19 cellular contexts compared by ENCODE assay signal in the genomic region with DNA sequence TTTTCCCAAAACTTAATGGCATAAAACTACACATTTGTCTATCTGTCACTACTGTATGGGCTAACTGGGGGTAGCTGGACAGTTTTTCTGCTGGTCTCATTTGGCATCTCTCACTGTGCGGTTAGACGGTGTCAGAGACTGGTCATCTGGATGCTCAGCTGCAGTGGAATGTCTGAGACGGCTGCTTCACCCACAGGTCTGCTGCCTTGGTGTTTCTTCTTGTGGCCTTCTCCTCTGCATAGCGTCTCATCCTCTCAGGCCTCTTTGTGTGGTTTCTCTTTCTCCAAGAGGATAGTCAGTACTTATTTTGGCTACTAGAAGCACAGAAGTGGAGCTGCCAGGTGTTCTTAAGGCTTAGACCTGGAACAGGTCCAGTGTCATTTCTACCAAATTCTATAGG. TPM values are rescaled to one million over a fixed set of nuclear protein-coding genes. Genes with fewer than 3 reads are reported as not detected.
A peak's percentile ranks its signal among the peaks of the same experiment; 100 is the strongest.
DNase-seq lines count a peak whose midpoint lies in the region.
"Had no signal": no experiment of that assay in that cellular context is flagged by ENCODE, and none has a peak within 500 bp of the region (broad histone marks: within the 10 kb centered on the region; RNA-seq: fewer than 3 reads in every experiment).

No MANE protein-coding gene starts in this region.

- DNase-seq in GM04504 (ENCODE audit: low read depth) (peak; percentile 29), adipocyte (ENCODE audit: low read depth) (peak; percentile 57), iris pigment epithelial cell (ENCODE audit: low read depth) (peak; percentile 28), SKM-1 treated with dmso at 0.1 percent for 144 hours (lab: John Stamatoyannopoulos, UW; ENCODE audit: unreplicated experiment) (no peak), NCI-H187 (lab: John Stamatoyannopoulos, UW) (no peak), ureter (ENCODE audit: low spot score) (no peak)
- no peak for DNase-seq in NK-92 treated with Interleukin-12 subunit alpha and Interleukin-12 subunit beta, amount 100 ng/mL, for 24 hours (lab: John Stamatoyannopoulos, UW)
- DNase-seq: activated CD4-positive, alpha-beta T cell treated with anti-CD3 and anti-CD28 coated beads for 36 hours; dermis blood vessel endothelial cell; DMS53; NCI-H1105 treated with DMSO at 0.1 percent for 48 hours; NCI-H2081; NCI-H446; pancreas; PC-3; right lobe of liver; SIG-M5; T-helper 1 cell; uterus had no signal

- no peak overlapping the region for H3K9ac ChIP-seq in adipocyte (ENCODE audit: low read length)

- H3K36me3 ChIP-seq in adipocyte (ENCODE audit: control insufficient read depth, insufficient read depth, low read length, severe bottlenecking), result no peaks in the 10 kb centered on the region
- H3K36me3 ChIP-seq: pancreas, right lobe of liver, uterus had no signal

- H3K4me3 ChIP-seq in adipocyte (ENCODE audit: low read length), result no peak overlapping the region
- H3K4me3 ChIP-seq: pancreas, right lobe of liver, uterus had no signal

- no peaks in the 10 kb centered on the region for H3K27me3 ChIP-seq in adipocyte (replicated peaks; ENCODE audit: control insufficient read depth, insufficient read depth, low read length)
- H3K27me3 ChIP-seq: pancreas, right lobe of liver, uterus had no signal

- peaks cover 4% of the 10 kb centered on the region for H3K9me3 ChIP-seq in adipocyte (ENCODE audit: control insufficient read depth, low read length)
- H3K9me3 ChIP-seq: pancreas, right lobe of liver, uterus had no signal

- H3K4me1 ChIP-seq in adipocyte (ENCODE audit: control insufficient read depth, insufficient read depth, low read length), result no peaks in the 10 kb centered on the region
- H3K4me1 ChIP-seq: pancreas, right lobe of liver, uterus had no signal

RNA-seq across cellular contexts. Expression of gene GOLGA6L9, which starts 35.9 kb away (rescaled TPM):
- 7.9 TPM for total RNA-seq in ureter

RNA-seq across cellular contexts. Expression of gene GOLGA6L10, which starts 44.4 kb away (rescaled TPM):
- total RNA-seq in ureter, result 4.3 TPM

Comparison
In these comparisons a context has a peak if more than half of its experiments do, and no peak if none do; other contexts are left out.
1. DNase-seq: peak in GM04504 (single experiment), adipocyte (single experiment) and iris pigment epithelial cell (single experiment); none in NK-92 treated with Interleukin-12 subunit alpha and Interleukin-12 subunit beta, amount 100 ng/mL, for 24 hours (single experiment), SKM-1 treated with dmso at 0.1 percent for 144 hours (single experiment), NCI-H187 (0 of 2) and ureter (single experiment).